In genomic region chr3:56917740-56918568, GRCh38 we compare ENCODE assay signal across 8 cellular contexts.
DNase-seq lines count a peak whose midpoint lies in the region; ATAC-seq and TF ChIP-seq lines count a peak whose summit lies in the region.

No MANE protein-coding gene starts in this region.

- H3K27me3 Mint-ChIP-seq in activated CD4-positive, alpha-beta T cell treated with anti-CD3 and anti-CD28 coated beads, Interleukin-2, amount 10 ng/mL, durations not matched to agents 7 days and 5 days, result no peaks in the 10 kb centered on the region

- H3K27ac Mint-ChIP-seq in activated CD4-positive, alpha-beta T cell treated with anti-CD3 and anti-CD28 coated beads, Interleukin-2, amount 10 ng/mL, durations not matched to agents 7 days and 5 days, result peak overlapping the region; percentile 98

- no peak for TF ChIP-seq CTCF in GM20000 (IDR thresholded peaks at IDR 0.05; ENCODE audit: extremely low read depth, missing control alignments)

- DNase-seq in DMS79 treated with DMSO at 0.1 percent for 48 hours (lab: John Stamatoyannopoulos, UW), result peak; percentile 15
- peak; percentile 64 for DNase-seq in GM20000 (ENCODE audit: low spot score)
- DNase-seq in activated CD4-positive, alpha-beta T cell treated with anti-CD3 and anti-CD28 coated beads, Interleukin-2, amount 10 ng/mL, durations not matched to agents 7 days and 5 days, result peak; percentile 47
- DNase-seq in stimulated activated CD4-positive, alpha-beta T cell treated with anti-CD3 and anti-CD28 coated beads, Interleukin-12 subunit alpha, Interleukin-12 subunit beta, amount 100 ng/mL, for 48 hours (ENCODE audit: low read depth in 2 of 3, low spot score in 1 of 3), result peak; percentile 51 to 57 (median 55)
- DNase-seq in NCI-H524 treated with DMSO at 0.1 percent for 48 hours (lab: John Stamatoyannopoulos, UW), result no peak
- no peak for DNase-seq in NCI-H774 (lab: John Stamatoyannopoulos, UW)
- no peak for DNase-seq in AML-193 (lab: John Stamatoyannopoulos, UW)

- H3K9me3 Mint-ChIP-seq in activated CD4-positive, alpha-beta T cell treated with anti-CD3 and anti-CD28 coated beads, Interleukin-2, amount 10 ng/mL, durations not matched to agents 7 days and 5 days, result peaks cover 5% of the 10 kb centered on the region

- peak overlapping the region; percentile 91 for H3K4me3 Mint-ChIP-seq in activated CD4-positive, alpha-beta T cell treated with anti-CD3 and anti-CD28 coated beads, Interleukin-2, amount 10 ng/mL, durations not matched to agents 7 days and 5 days

- H3K36me3 Mint-ChIP-seq in activated CD4-positive, alpha-beta T cell treated with anti-CD3 and anti-CD28 coated beads, Interleukin-2, amount 10 ng/mL, durations not matched to agents 7 days and 5 days (ENCODE audit: low read depth), result peaks cover 14% of the 10 kb centered on the region

- ATAC-seq in HG03521 (IDR thresholded peaks at IDR 0.05; ENCODE audit: unreplicated experiment), result peak; percentile 53

- peaks cover 86% of the 10 kb centered on the region for H3K4me1 Mint-ChIP-seq in activated CD4-positive, alpha-beta T cell treated with anti-CD3 and anti-CD28 coated beads, Interleukin-2, amount 10 ng/mL, durations not matched to agents 7 days and 5 days

- POLR2A ChIA-PET in activated CD4-positive, alpha-beta T cell treated with anti-CD3 and anti-CD28 coated beads, Interleukin-2, amount 10 ng/mL, durations not matched to agents 7 days and 5 days (lab: Charles Lee), result no interaction called here

- CTCF ChIA-PET in activated CD4-positive, alpha-beta T cell treated with anti-CD3 and anti-CD28 coated beads, Interleukin-2, amount 10 ng/mL, durations not matched to agents 7 days and 5 days (lab: Charles Lee), result interaction anchor here (0.5 to 3.4 kb wide), 10 partner anchors 9 to 118 kb away, joined by 3 to 19 read pairs (median 4); no protein-coding TSS in a partner anchor

Comparison
In these comparisons a context has a peak if more than half of its experiments do, and no peak if none do; other contexts are left out.
1. DNase-seq: peak in DMS79 treated with DMSO at 0.1 percent for 48 hours (single experiment), GM20000 (single experiment), activated CD4-positive, alpha-beta T cell treated with anti-CD3 and anti-CD28 coated beads, Interleukin-2, amount 10 ng/mL, durations not matched to agents 7 days and 5 days (single experiment) and stimulated activated CD4-positive, alpha-beta T cell treated with anti-CD3 and anti-CD28 coated beads, Interleukin-12 subunit alpha, Interleukin-12 subunit beta, amount 100 ng/mL, for 48 hours (3 of 3); none in NCI-H524 treated with DMSO at 0.1 percent for 48 hours (single experiment), NCI-H774 (single experiment) and AML-193 (0 of 2).